In the genomic region with DNA sequence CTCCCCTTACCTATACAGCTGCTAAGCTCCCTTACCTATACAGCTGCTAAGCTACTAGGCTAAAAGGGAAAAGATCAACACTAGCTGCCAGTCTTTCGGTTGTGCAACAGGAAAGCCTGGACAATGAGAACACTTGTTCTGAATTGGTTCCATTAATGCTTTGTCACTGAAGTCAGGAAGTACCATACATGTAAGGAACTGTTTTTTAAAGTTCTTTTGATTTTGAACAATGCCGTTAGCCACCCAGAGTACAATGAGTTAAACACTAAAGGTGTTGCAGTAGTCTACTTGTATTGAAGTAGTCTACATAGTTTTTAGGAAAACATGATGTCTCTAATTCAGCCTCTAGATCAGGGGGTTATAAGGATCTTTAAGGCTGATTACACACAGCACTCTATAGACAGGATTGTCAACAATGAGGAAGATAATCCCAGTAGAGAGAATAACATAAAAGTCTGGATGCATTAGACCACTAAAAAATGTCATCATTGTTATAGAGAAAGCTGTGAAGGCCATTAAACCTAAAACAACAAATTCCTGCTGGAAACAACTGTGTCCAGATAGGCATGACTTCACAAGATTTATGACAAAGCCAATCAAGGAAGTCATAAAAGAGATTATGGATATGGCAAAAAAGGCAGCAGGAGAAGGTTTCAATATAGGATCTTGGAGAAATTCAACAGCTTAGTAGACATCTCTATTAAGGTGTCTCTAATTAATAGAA, we compare ENCODE assay signal across 1 cellular context.
TF ChIP-seq lines count a peak whose summit lies in the region.

No MANE protein-coding gene starts in this region.

TF ChIP-seq in H1, 55 proteins besides CTCF, POLR2A, EP300 and RAD21 (continued from another document):
- TF ChIP-seq CBX8 (IDR thresholded peaks at IDR 0.05; ENCODE audit: borderline replicate concordance, low read depth, low read length) (no peak), HDAC2 (IDR thresholded peaks at IDR 0.05; ENCODE audit: borderline replicate concordance in 1 of 2, low read depth in 2 of 2, low read length in 2 of 2) (no peak), KDM4A (IDR thresholded peaks at IDR 0.05; ENCODE audit: low read depth, low read length, severe bottlenecking) (no peak), NRF1 (IDR thresholded peaks at IDR 0.05; ENCODE audit: low read depth, low read length) (no peak), SUZ12 (IDR thresholded peaks at IDR 0.05; ENCODE audit: low read length) (no peak), JUND (IDR thresholded peaks at IDR 0.05; ENCODE audit: low read length) (no peak), NANOG (IDR thresholded peaks at IDR 0.05; ENCODE audit: insufficient read depth, low read depth, low read length, poor library complexity, severe bottlenecking) (no peak), JUN (IDR thresholded peaks at IDR 0.05; ENCODE audit: low read depth, low read length) (no peak)
- TF ChIP-seq, protein P1, sequence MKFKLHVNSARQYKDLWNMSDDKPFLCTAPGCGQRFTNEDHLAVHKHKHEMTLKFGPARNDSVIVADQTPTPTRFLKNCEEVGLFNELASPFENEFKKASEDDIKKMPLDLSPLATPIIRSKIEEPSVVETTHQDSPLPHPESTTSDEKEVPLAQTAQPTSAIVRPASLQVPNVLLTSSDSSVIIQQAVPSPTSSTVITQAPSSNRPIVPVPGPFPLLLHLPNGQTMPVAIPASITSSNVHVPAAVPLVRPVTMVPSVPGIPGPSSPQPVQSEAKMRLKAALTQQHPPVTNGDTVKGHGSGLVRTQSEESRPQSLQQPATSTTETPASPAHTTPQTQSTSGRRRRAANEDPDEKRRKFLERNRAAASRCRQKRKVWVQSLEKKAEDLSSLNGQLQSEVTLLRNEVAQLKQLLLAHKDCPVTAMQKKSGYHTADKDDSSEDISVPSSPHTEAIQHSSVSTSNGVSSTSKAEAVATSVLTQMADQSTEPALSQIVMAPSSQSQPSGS (IDR thresholded peaks at IDR 0.05; ENCODE audit: low read length), result no peak
